In the genomic region with DNA sequence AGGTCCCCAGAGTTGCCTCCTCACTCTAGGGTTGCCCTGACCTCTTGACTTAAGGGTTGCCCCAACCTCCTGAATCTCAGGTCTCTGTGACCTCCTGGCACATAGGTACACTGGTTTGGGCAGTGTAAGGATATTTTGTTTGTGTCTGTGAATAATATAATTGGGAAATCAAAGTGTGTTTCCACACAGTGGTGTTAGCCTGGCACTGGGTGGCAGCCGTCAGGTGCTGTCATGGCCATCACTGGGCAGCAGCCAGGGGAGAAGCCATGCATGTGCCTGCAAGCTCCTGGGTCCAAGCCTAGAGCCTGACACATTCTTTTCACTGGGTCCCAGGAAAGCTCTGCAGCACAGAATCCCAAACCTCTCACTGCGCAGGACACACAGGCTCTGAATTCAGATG, we compare ENCODE assay signal across 2 cellular contexts.
TF ChIP-seq lines count a peak whose summit lies in the region.

No MANE protein-coding gene starts in this region.

TF ChIP-seq in IMR-90, 13 proteins besides CTCF, POLR2A, EP300 and RAD21:
- TF ChIP-seq, protein P1, sequence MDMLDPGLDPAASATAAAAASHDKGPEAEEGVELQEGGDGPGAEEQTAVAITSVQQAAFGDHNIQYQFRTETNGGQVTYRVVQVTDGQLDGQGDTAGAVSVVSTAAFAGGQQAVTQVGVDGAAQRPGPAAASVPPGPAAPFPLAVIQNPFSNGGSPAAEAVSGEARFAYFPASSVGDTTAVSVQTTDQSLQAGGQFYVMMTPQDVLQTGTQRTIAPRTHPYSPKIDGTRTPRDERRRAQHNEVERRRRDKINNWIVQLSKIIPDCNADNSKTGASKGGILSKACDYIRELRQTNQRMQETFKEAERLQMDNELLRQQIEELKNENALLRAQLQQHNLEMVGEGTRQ (IDR thresholded peaks at IDR 0.05; ENCODE audit: low read depth, low read length), result no peak
- TF ChIP-seq RCOR1 (IDR thresholded peaks at IDR 0.05; ENCODE audit: insufficient replicate concordance, low read length) (no peak), CEBPB (IDR thresholded peaks at IDR 0.05; ENCODE audit: low read depth, low read length) (no peak), MAFK (IDR thresholded peaks at IDR 0.05; ENCODE audit: low read depth, low read length) (no peak), NFE2L2 (IDR thresholded peaks at IDR 0.05; ENCODE audit: low read depth, low read length) (no peak), FOS (IDR thresholded peaks at IDR 0.05; ENCODE audit: low read depth, low read length) (no peak), RFX5 (IDR thresholded peaks at IDR 0.05; ENCODE audit: low read depth, low read length) (no peak), CHD1 (IDR thresholded peaks at IDR 0.05; ENCODE audit: low read depth, low read length) (no peak)

TF ChIP-seq in liver, 16 proteins besides CTCF, POLR2A, EP300 and RAD21 (continued from another document):
- TF ChIP-seq, protein P2, sequence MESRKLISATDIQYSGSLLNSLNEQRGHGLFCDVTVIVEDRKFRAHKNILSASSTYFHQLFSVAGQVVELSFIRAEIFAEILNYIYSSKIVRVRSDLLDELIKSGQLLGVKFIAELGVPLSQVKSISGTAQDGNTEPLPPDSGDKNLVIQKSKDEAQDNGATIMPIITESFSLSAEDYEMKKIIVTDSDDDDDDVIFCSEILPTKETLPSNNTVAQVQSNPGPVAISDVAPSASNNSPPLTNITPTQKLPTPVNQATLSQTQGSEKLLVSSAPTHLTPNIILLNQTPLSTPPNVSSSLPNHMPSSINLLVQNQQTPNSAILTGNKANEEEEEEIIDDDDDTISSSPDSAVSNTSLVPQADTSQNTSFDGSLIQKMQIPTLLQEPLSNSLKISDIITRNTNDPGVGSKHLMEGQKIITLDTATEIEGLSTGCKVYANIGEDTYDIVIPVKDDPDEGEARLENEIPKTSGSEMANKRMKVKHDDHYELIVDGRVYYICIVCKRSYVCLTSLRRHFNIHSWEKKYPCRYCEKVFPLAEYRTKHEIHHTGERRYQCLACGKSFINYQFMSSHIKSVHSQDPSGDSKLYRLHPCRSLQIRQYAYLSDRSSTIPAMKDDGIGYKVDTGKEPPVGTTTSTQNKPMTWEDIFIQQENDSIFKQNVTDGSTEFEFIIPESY (IDR thresholded peaks at IDR 0.05), result no peak
- TF ChIP-seq EGR1 (IDR thresholded peaks at IDR 0.05; ENCODE audit: low read depth in 2 of 2) (peak in 1 of 2 donors; percentile 35), RXRA (IDR thresholded peaks at IDR 0.05) (peak; percentile 33 to 84), YY1 (IDR thresholded peaks at IDR 0.05) (peak; percentile 89), FOXA2 (IDR thresholded peaks at IDR 0.05) (peak; percentile 49), HNF4A (conservative IDR thresholded peaks at IDR 0.05) (peak; percentile 39 to 64)
